Comparison of ENCODE assay signal across 19 cellular contexts in genomic region chr6:1558388-1558787, GRCh38. TPM values are rescaled to one million over a fixed set of nuclear protein-coding genes. Genes with fewer than 3 reads are reported as not detected.
"Had no signal": no experiment of that assay in that cellular context is flagged by ENCODE, and none has a peak within 500 bp of the region (broad histone marks: within the 10 kb centered on the region; RNA-seq: fewer than 3 reads in every experiment).

No MANE protein-coding gene starts in this region.

- H3K4me1 ChIP-seq: foreskin keratinocyte, neural progenitor cell, right lobe of liver had no signal

- H3K27me3 ChIP-seq: ovary, right lobe of liver had no signal

- H3K27ac ChIP-seq: esophagus squamous epithelium, foreskin keratinocyte, neural progenitor cell, ovary, right lobe of liver, stomach had no signal

- DNase-seq: activated CD4-positive, alpha-beta memory T cell treated with anti-CD3 and anti-CD28 coated beads, Interleukin-2, amount 10 ng/mL, durations not matched to agents 7 days and 5 days; activated CD4-positive, alpha-beta T cell treated with anti-CD3 and anti-CD28 coated beads for 48 hours; activated CD4-positive, CD25-positive, alpha-beta regulatory T cell; activated naive CD4-positive, alpha-beta T cell treated with anti-CD3 and anti-CD28 coated beads for 36 hours; activated T-cell treated with anti-CD3 and anti-CD28 coated beads, Interleukin-2, amount 50 U/mL, for 24 hours; effector memory CD4-positive, alpha-beta T cell; esophagus squamous epithelium; foreskin keratinocyte; glutamatergic neuron; hippocampal formation; ovary; right lobe of liver; stimulated activated CD4-positive, alpha-beta T cell treated with anti-CD3 and anti-CD28 coated beads, Interleukin-4, amount 100 ng/mL, for 24 hours; stomach; trophoblast cell had no signal

- H3K9ac ChIP-seq: neural progenitor cell had no signal

- H3K4me3 ChIP-seq: esophagus squamous epithelium, neural progenitor cell, ovary, right lobe of liver, smooth muscle cell, stomach had no signal

- H3K36me3 ChIP-seq: esophagus squamous epithelium, neural progenitor cell, ovary, right lobe of liver, stomach had no signal

- H3K4me2 ChIP-seq: neural progenitor cell, smooth muscle cell had no signal

- ATAC-seq: foreskin keratinocyte; left lobe of liver; right lobe of liver; stimulated activated effector memory CD8-positive, alpha-beta T cell treated with anti-CD3 and anti-CD28 coated beads, Interleukin-12 subunit alpha, Interleukin-12 subunit beta, amount 100 ng/mL, for 72 hours had no signal

RNA-seq across cellular contexts. Expression of gene FOXC1, which starts 51.3 kb away (rescaled TPM):
- total RNA-seq: activated naive CD4-positive, alpha-beta T cell treated with anti-CD3 and anti-CD28 coated beads for 36 hours had no signal
